In genomic region chr2:39996653-39997080, GRCh38 we compare ENCODE assay signal across 16 cellular contexts.
DNase-seq lines count a peak whose midpoint lies in the region; ATAC-seq and TF ChIP-seq lines count a peak whose summit lies in the region.
"Had no signal": no experiment of that assay in that cellular context is flagged by ENCODE, and none has a peak within 500 bp of the region (broad histone marks: within the 10 kb centered on the region; RNA-seq: fewer than 3 reads in every experiment).

No MANE protein-coding gene starts in this region.

- H3K36me3 ChIP-seq in RWPE2 (ENCODE audit: low read depth), result no peaks in the 10 kb centered on the region
- H3K36me3 ChIP-seq: cardiac muscle cell, lower lobe of right lung, transverse colon had no signal

- H3K36me3 Mint-ChIP-seq in activated naive CD4-positive, alpha-beta T cell treated with anti-CD3 and anti-CD28 coated beads, Interleukin-2, amount 50 U/mL, for 72 hours, result peaks cover 0 to 5% of the 10 kb centered on the region in 2 donors
- no peaks in the 10 kb centered on the region for H3K36me3 Mint-ChIP-seq in activated naive CD4-positive, alpha-beta T cell treated with anti-CD3 and anti-CD28 coated beads, Interleukin-2, amount 10 ng/mL, durations not matched to agents 7 days and 5 days
- no peaks in the 10 kb centered on the region for H3K36me3 Mint-ChIP-seq in CD14-positive monocyte

- CTCF ChIA-PET in activated naive CD4-positive, alpha-beta T cell treated with anti-CD3 and anti-CD28 coated beads, Interleukin-2, amount 10 ng/mL, durations not matched to agents 7 days and 5 days (lab: Charles Lee), result interaction anchor here (0.9 kb wide), 1 partner anchor 76 kb away, joined by 3 read pairs; no protein-coding TSS in a partner anchor

- no peaks in the 10 kb centered on the region for H3K9me3 Mint-ChIP-seq in activated naive CD4-positive, alpha-beta T cell treated with anti-CD3 and anti-CD28 coated beads, Interleukin-2, amount 50 U/mL, for 72 hours
- H3K9me3 Mint-ChIP-seq in activated naive CD4-positive, alpha-beta T cell treated with anti-CD3 and anti-CD28 coated beads, Interleukin-2, amount 10 ng/mL, durations not matched to agents 7 days and 5 days, result no peaks in the 10 kb centered on the region
- H3K9me3 Mint-ChIP-seq in stimulated activated naive CD8-positive, alpha-beta T cell treated with anti-CD3 and anti-CD28 coated beads, Interleukin-15, amount 100 ng/mL, for 72 hours, result peaks cover 3 to 7% of the 10 kb centered on the region in 2 donors
- H3K9me3 Mint-ChIP-seq in CD14-positive monocyte, result peaks cover 0 to 9% (median 0%) of the 10 kb centered on the region in 7 donors

- H3K27ac Mint-ChIP-seq in activated naive CD4-positive, alpha-beta T cell treated with anti-CD3 and anti-CD28 coated beads, Interleukin-2, amount 50 U/mL, for 72 hours, result peak overlapping the region in 1 of 2 donors; percentile 89
- H3K27ac Mint-ChIP-seq in activated naive CD4-positive, alpha-beta T cell treated with anti-CD3 and anti-CD28 coated beads, Interleukin-2, amount 10 ng/mL, durations not matched to agents 7 days and 5 days, result no peak overlapping the region
- H3K27ac Mint-ChIP-seq in stimulated activated naive CD8-positive, alpha-beta T cell treated with anti-CD3 and anti-CD28 coated beads, Interleukin-15, amount 100 ng/mL, for 72 hours, result peak overlapping the region; percentile 94 to 97
- no peak overlapping the region for H3K27ac Mint-ChIP-seq in CD14-positive monocyte
- H3K27ac Mint-ChIP-seq: activated CD4-positive, alpha-beta T cell treated with anti-CD3 and anti-CD28 coated beads, Interleukin-2, amount 10 ng/mL, durations not matched to agents 7 days and 5 days; B cell had no signal

- peak; percentile 73 to 93 for ATAC-seq in activated naive CD4-positive, alpha-beta T cell treated with anti-CD3 and anti-CD28 coated beads, Interleukin-2, amount 50 U/mL, for 72 hours
- ATAC-seq in RWPE2 (ENCODE audit: low read depth), result peak; percentile 65
- ATAC-seq in esophagus mucosa, result peak; percentile 62
- peak; percentile 94 for ATAC-seq in stimulated activated naive CD8-positive, alpha-beta T cell treated with anti-CD3 and anti-CD28 coated beads, Interleukin-15, amount 100 ng/mL, for 72 hours
- ATAC-seq: lower lobe of right lung had no signal

- H3K4me3 ChIP-seq in RWPE2 (ENCODE audit: severe bottlenecking), result no peak overlapping the region
- H3K4me3 ChIP-seq: cardiac muscle cell, lower lobe of right lung, transverse colon had no signal

- peaks cover 2% of the 10 kb centered on the region for H3K4me1 Mint-ChIP-seq in activated naive CD4-positive, alpha-beta T cell treated with anti-CD3 and anti-CD28 coated beads, Interleukin-2, amount 10 ng/mL, durations not matched to agents 7 days and 5 days
- peaks cover 19% of the 10 kb centered on the region for H3K4me1 Mint-ChIP-seq in stimulated activated naive CD8-positive, alpha-beta T cell treated with anti-CD3 and anti-CD28 coated beads, Interleukin-15, amount 100 ng/mL, for 72 hours
- no peaks in the 10 kb centered on the region for H3K4me1 Mint-ChIP-seq in CD14-positive monocyte
- H3K4me1 Mint-ChIP-seq: B cell had no signal

- peak in 1 of 2 donors; percentile 4 for DNase-seq in activated naive CD4-positive, alpha-beta T cell treated with anti-CD3 and anti-CD28 coated beads, Interleukin-2, amount 50 U/mL, for 72 hours (ENCODE audit: low spot score in 2 of 2)
- DNase-seq in activated naive CD4-positive, alpha-beta T cell treated with anti-CD3 and anti-CD28 coated beads, Interleukin-2, amount 10 ng/mL, durations not matched to agents 7 days and 5 days, result no peak
- DNase-seq in RWPE2 (ENCODE audit: low spot score) (no peak), NCI-H69 (lab: John Stamatoyannopoulos, UW) (no peak), CD14-positive monocyte (ENCODE audit: low spot score) (no peak), SHP77 treated with DMSO at 0.1 percent for 48 hours (lab: John Stamatoyannopoulos, UW) (no peak)
- DNase-seq in stimulated activated naive CD8-positive, alpha-beta T cell treated with anti-CD3 and anti-CD28 coated beads, Interleukin-15, amount 100 ng/mL, for 72 hours, result peak; percentile 36 to 50
- DNase-seq: activated CD4-positive, alpha-beta T cell treated with anti-CD3 and anti-CD28 coated beads, Interleukin-2, amount 10 ng/mL, durations not matched to agents 7 days and 5 days; lower lobe of right lung; NCI-H1930; posterior cingulate gyrus; transverse colon had no signal

- H3K4me1 ChIP-seq in RWPE2 (ENCODE audit: insufficient read depth, poor library complexity, severe bottlenecking), result peaks cover 17% of the 10 kb centered on the region
- H3K4me1 ChIP-seq: lower lobe of right lung, transverse colon had no signal

- H3K9me3 ChIP-seq in RWPE2 (ENCODE audit: severe bottlenecking), result no peaks in the 10 kb centered on the region
- H3K9me3 ChIP-seq: lower lobe of right lung, transverse colon had no signal

- no peak overlapping the region for H3K4me3 Mint-ChIP-seq in activated naive CD4-positive, alpha-beta T cell treated with anti-CD3 and anti-CD28 coated beads, Interleukin-2, amount 10 ng/mL, durations not matched to agents 7 days and 5 days
- H3K4me3 Mint-ChIP-seq in stimulated activated naive CD8-positive, alpha-beta T cell treated with anti-CD3 and anti-CD28 coated beads, Interleukin-15, amount 100 ng/mL, for 72 hours, result peak overlapping the region; percentile 29 to 51
- no peak overlapping the region for H3K4me3 Mint-ChIP-seq in CD14-positive monocyte
- H3K4me3 Mint-ChIP-seq: activated CD4-positive, alpha-beta T cell treated with anti-CD3 and anti-CD28 coated beads, Interleukin-2, amount 10 ng/mL, durations not matched to agents 7 days and 5 days; B cell had no signal

- intact Hi-C loops in CD14-positive monocyte (cut with micrococcal nuclease), result no loop called here

- TF ChIP-seq CTCF in RWPE2 (IDR thresholded peaks at IDR 0.05; ENCODE audit: poor library complexity, severe bottlenecking), result no peak
- no peak for TF ChIP-seq CTCF in CD14-positive monocyte (IDR thresholded peaks at IDR 0.05)

- H3K27me3 Mint-ChIP-seq in activated naive CD4-positive, alpha-beta T cell treated with anti-CD3 and anti-CD28 coated beads, Interleukin-2, amount 10 ng/mL, durations not matched to agents 7 days and 5 days, result no peaks in the 10 kb centered on the region
- peaks cover 12% of the 10 kb centered on the region for H3K27me3 Mint-ChIP-seq in stimulated activated naive CD8-positive, alpha-beta T cell treated with anti-CD3 and anti-CD28 coated beads, Interleukin-15, amount 100 ng/mL, for 72 hours
- peaks cover 0 to 2% (median 0%) of the 10 kb centered on the region in 3 donors for H3K27me3 Mint-ChIP-seq in CD14-positive monocyte (ENCODE audit: low read depth in 3 of 3)
- H3K27me3 Mint-ChIP-seq: activated CD4-positive, alpha-beta T cell treated with anti-CD3 and anti-CD28 coated beads, Interleukin-2, amount 10 ng/mL, durations not matched to agents 7 days and 5 days; B cell had no signal

- H3K27ac ChIP-seq in RWPE2 (ENCODE audit: poor library complexity, severe bottlenecking), result peak overlapping the region; percentile 20
- H3K27ac ChIP-seq: cardiac muscle cell, HL-60, lower lobe of right lung, transverse colon had no signal

- no peaks in the 10 kb centered on the region for H3K27me3 ChIP-seq in RWPE2 (ENCODE audit: insufficient read depth, poor library complexity, severe bottlenecking)
- H3K27me3 ChIP-seq: cardiac muscle cell, transverse colon had no signal

Comparison
In these comparisons a context has a peak if more than half of its experiments do, and no peak if none do; other contexts are left out.
1. DNase-seq: peak in stimulated activated naive CD8-positive, alpha-beta T cell treated with anti-CD3 and anti-CD28 coated beads, Interleukin-15, amount 100 ng/mL, for 72 hours (2 of 2); none in activated naive CD4-positive, alpha-beta T cell treated with anti-CD3 and anti-CD28 coated beads, Interleukin-2, amount 10 ng/mL, durations not matched to agents 7 days and 5 days (single experiment), RWPE2 (single experiment), NCI-H69 (single experiment), CD14-positive monocyte (single experiment) and SHP77 treated with DMSO at 0.1 percent for 48 hours (single experiment).
2. H3K27ac Mint-ChIP-seq: peak in stimulated activated naive CD8-positive, alpha-beta T cell treated with anti-CD3 and anti-CD28 coated beads, Interleukin-15, amount 100 ng/mL, for 72 hours (2 of 2); none in activated naive CD4-positive, alpha-beta T cell treated with anti-CD3 and anti-CD28 coated beads, Interleukin-2, amount 10 ng/mL, durations not matched to agents 7 days and 5 days (single experiment) and CD14-positive monocyte (0 of 7).
3. H3K4me3 Mint-ChIP-seq: peak in stimulated activated naive CD8-positive, alpha-beta T cell treated with anti-CD3 and anti-CD28 coated beads, Interleukin-15, amount 100 ng/mL, for 72 hours (2 of 2); none in activated naive CD4-positive, alpha-beta T cell treated with anti-CD3 and anti-CD28 coated beads, Interleukin-2, amount 10 ng/mL, durations not matched to agents 7 days and 5 days (single experiment) and CD14-positive monocyte (0 of 2).
4. Peak in every context shown above with its lines, with median percentiles within 50 percentile points of each other: ATAC-seq.